21 cellular contexts compared by ENCODE assay signal in the genomic region with DNA sequence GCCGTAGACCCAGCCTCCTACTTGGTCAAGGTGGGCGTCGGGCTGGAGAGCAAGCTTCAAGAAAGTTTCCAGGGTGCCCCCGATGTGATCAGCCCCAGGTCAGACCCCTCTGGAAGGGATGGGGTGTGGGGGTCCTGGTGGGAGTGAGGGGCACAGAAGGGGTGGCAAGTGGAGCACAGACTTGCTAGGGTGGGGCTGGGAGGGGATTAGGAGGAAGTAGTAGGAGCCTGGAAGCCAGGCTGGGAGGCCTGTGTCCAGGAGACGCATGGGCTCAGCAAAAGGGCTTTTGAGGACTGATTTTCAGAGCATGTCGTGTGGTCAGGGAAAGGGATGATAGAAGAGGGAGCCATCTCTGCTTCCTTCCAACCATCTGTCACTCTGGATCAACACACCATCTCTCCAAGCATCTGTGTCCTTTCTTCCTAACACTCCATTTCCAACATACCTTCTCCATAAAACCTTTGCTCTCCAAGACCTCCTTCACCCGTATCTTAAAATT. TPM values are rescaled to one million over a fixed set of nuclear protein-coding genes. Genes with fewer than 3 reads are reported as not detected.
DNase-seq lines count a peak whose midpoint lies in the region; ATAC-seq and TF ChIP-seq lines count a peak whose summit lies in the region.
"Had no signal": no experiment of that assay in that cellular context is flagged by ENCODE, and none has a peak within 500 bp of the region (broad histone marks: within the 10 kb centered on the region; RNA-seq: fewer than 3 reads in every experiment).

No MANE protein-coding gene starts in this region.

- H3K27me3 ChIP-seq in osteoblast (ENCODE audit: insufficient read depth, low read length) = no peaks in the 10 kb centered on the region

- no peak overlapping the region for H3K4me3 ChIP-seq in osteoblast (ENCODE audit: insufficient read depth, low read length)

- no peak overlapping the region for H2AFZ ChIP-seq in osteoblast (ENCODE audit: low read length)

- no peaks in the 10 kb centered on the region for H3K27me3 Mint-ChIP-seq in activated naive CD4-positive, alpha-beta T cell treated with anti-CD3 and anti-CD28 coated beads, Interleukin-2, amount 10 ng/mL, durations not matched to agents 7 days and 5 days
- H3K27me3 Mint-ChIP-seq: CD8-positive, alpha-beta memory T cell had no signal

- H3K9me3 Mint-ChIP-seq in activated naive CD4-positive, alpha-beta T cell treated with anti-CD3 and anti-CD28 coated beads, Interleukin-2, amount 10 ng/mL, durations not matched to agents 7 days and 5 days = no peaks in the 10 kb centered on the region
- H3K9me3 Mint-ChIP-seq: CD8-positive, alpha-beta memory T cell had no signal

- ATAC-seq in HG02885 (IDR thresholded peaks at IDR 0.05; ENCODE audit: poor library complexity, unreplicated experiment) = no peak

- no peaks in the 10 kb centered on the region for H4K20me1 ChIP-seq in osteoblast (ENCODE audit: insufficient read depth, low read length)

- no peaks in the 10 kb centered on the region for H3K4me1 ChIP-seq in osteoblast (ENCODE audit: insufficient read depth, low read length)

- no peaks in the 10 kb centered on the region for H3K79me2 ChIP-seq in osteoblast (ENCODE audit: insufficient read depth, low read length)

- no peak overlapping the region for H3K4me3 Mint-ChIP-seq in activated naive CD4-positive, alpha-beta T cell treated with anti-CD3 and anti-CD28 coated beads, Interleukin-2, amount 10 ng/mL, durations not matched to agents 7 days and 5 days
- H3K4me3 Mint-ChIP-seq: CD8-positive, alpha-beta memory T cell had no signal

- no peaks in the 10 kb centered on the region for H3K9me3 ChIP-seq in osteoblast (ENCODE audit: low read depth, low read length)

- H3K27ac Mint-ChIP-seq in activated naive CD4-positive, alpha-beta T cell treated with anti-CD3 and anti-CD28 coated beads, Interleukin-2, amount 10 ng/mL, durations not matched to agents 7 days and 5 days = peak overlapping the region; percentile 55
- H3K27ac Mint-ChIP-seq: CD8-positive, alpha-beta memory T cell had no signal

- no peaks in the 10 kb centered on the region for H3K36me3 ChIP-seq in osteoblast (ENCODE audit: insufficient read depth, low read length)

- H3K27ac ChIP-seq in osteoblast (ENCODE audit: low read depth, low read length) = no peak overlapping the region

- no peak overlapping the region for H3K4me2 ChIP-seq in osteoblast (ENCODE audit: insufficient read depth, low read length)

- peaks cover 15% of the 10 kb centered on the region for H3K4me1 Mint-ChIP-seq in activated naive CD4-positive, alpha-beta T cell treated with anti-CD3 and anti-CD28 coated beads, Interleukin-2, amount 10 ng/mL, durations not matched to agents 7 days and 5 days

- DNase-seq in activated naive CD4-positive, alpha-beta T cell treated with anti-CD3 and anti-CD28 coated beads, Interleukin-2, amount 10 ng/mL, durations not matched to agents 7 days and 5 days = peak; percentile 3
- DNase-seq in activated naive CD4-positive, alpha-beta T cell treated with Interleukin-2 at 50 U/mL for 16 hours = no peak
- DNase-seq in cerebellum (ENCODE audit: low spot score) (peak; percentile 41), osteoblast (ENCODE audit: insufficient read length, low spot score, missing footprints) (peak; percentile 86), hepatic stellate cell (ENCODE audit: low spot score) (no peak)
- no peak for DNase-seq in NK-92 treated with Interleukin-12 subunit alpha and Interleukin-12 subunit beta, amount 100 ng/mL, for 24 hours (lab: John Stamatoyannopoulos, UW)
- no peak for DNase-seq in stimulated activated CD4-positive, alpha-beta T cell treated with anti-CD3 and anti-CD28 coated beads, Interleukin-4, amount 100 ng/mL, for 4 hours
- DNase-seq: 8988T; AML-193; C1 segment of cervical spinal cord; Calu3; CD8-positive, alpha-beta memory T cell; DMS153; GOT3; Kasumi-1; NCI-H1417; NCI-H1694 treated with DMSO at 0.1 percent for 48 hours; NCI-H2081 treated with DMSO at 0.1 percent for 48 hours; NCI-H2171 treated with DMSO at 0.1 percent for 48 hours; NCI-H524 treated with DMSO at 0.1 percent for 48 hours had no signal

- CTCF ChIA-PET in activated naive CD4-positive, alpha-beta T cell treated with anti-CD3 and anti-CD28 coated beads, Interleukin-2, amount 10 ng/mL, durations not matched to agents 7 days and 5 days (lab: Charles Lee) = no interaction called here

- TF ChIP-seq CTCF in osteoblast (IDR thresholded peaks at IDR 0.05; ENCODE audit: extremely low read depth, low read depth, low read length) = no peak

- H3K36me3 Mint-ChIP-seq in activated naive CD4-positive, alpha-beta T cell treated with anti-CD3 and anti-CD28 coated beads, Interleukin-2, amount 10 ng/mL, durations not matched to agents 7 days and 5 days = peaks cover 36% of the 10 kb centered on the region

RNA-seq across cellular contexts. Expression of a gene that starts 8.5 kb away (rescaled TPM):
- total RNA-seq in cerebellum (16.7 TPM), osteoblast (3.2 and 3.3 TPM in 2 replicates)

RNA-seq across cellular contexts. Expression of a gene that starts 9.0 kb away (rescaled TPM):
- 32.4 TPM for total RNA-seq in cerebellum
- 112 and 117 TPM in 2 replicates for total RNA-seq in osteoblast

RNA-seq across cellular contexts. Expression of a gene that starts 25.6 kb away (rescaled TPM):
- 9.8 TPM for total RNA-seq in cerebellum
- 61.9 and 66.6 TPM in 2 replicates for total RNA-seq in osteoblast

RNA-seq across cellular contexts. Expression of a gene that starts 26.4 kb away (rescaled TPM):
- total RNA-seq in cerebellum (9.3 TPM), osteoblast (37.4 and 42.7 TPM in 2 replicates)

RNA-seq across cellular contexts. Expression of a gene that starts 41.8 kb away (rescaled TPM):
- 7.2 TPM for total RNA-seq in cerebellum
- 15.9 and 34.4 TPM in 2 replicates for total RNA-seq in osteoblast

Comparison
In these comparisons a context has a peak if more than half of its experiments do, and no peak if none do; other contexts are left out.
1. DNase-seq: peak in activated naive CD4-positive, alpha-beta T cell treated with anti-CD3 and anti-CD28 coated beads, Interleukin-2, amount 10 ng/mL, durations not matched to agents 7 days and 5 days (single experiment), cerebellum (single experiment) and osteoblast (single experiment); none in activated naive CD4-positive, alpha-beta T cell treated with Interleukin-2 at 50 U/mL for 16 hours (single experiment), hepatic stellate cell (single experiment), NK-92 treated with Interleukin-12 subunit alpha and Interleukin-12 subunit beta, amount 100 ng/mL, for 24 hours (single experiment) and stimulated activated CD4-positive, alpha-beta T cell treated with anti-CD3 and anti-CD28 coated beads, Interleukin-4, amount 100 ng/mL, for 4 hours (0 of 2).